ENCODE assay signal across 19 cellular contexts in the genomic region with DNA sequence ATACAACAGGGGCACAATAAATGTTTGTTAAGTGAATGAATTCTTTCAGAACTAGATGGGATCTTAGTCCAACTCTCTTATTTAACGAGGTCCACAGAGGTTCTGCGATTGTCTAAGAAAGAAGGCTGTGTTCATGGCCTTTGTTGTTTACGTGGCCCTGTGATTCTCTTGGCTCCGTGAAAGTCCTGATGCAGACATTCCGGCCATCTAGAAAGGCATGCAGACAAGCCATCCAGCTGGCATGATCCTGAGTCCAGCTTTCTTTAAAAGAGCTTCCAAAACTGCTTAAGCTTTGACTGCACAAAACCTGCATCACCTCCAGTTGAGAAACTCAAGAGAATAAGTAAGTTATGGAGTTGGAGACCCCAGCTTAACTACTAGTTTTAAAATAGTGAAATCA. TPM values are rescaled to one million over a fixed set of nuclear protein-coding genes. Genes with fewer than 3 reads are reported as not detected.
DNase-seq lines count a peak whose midpoint lies in the region; ATAC-seq and TF ChIP-seq lines count a peak whose summit lies in the region.
"Had no signal": no experiment of that assay in that cellular context is flagged by ENCODE, and none has a peak within 500 bp of the region (broad histone marks: within the 10 kb centered on the region; RNA-seq: fewer than 3 reads in every experiment).

No MANE protein-coding gene starts in this region.

- ATAC-seq in gastroesophageal sphincter (peak; percentile 66), gastrocnemius medialis (peak in 1 of 2 donors; percentile 46), GM18907 (IDR thresholded peaks at IDR 0.05; ENCODE audit: unreplicated experiment) (no peak)
- ATAC-seq: activated CD8-positive, alpha-beta T cell treated with anti-CD3 and anti-CD28 coated beads, Interleukin-2, amount 10 ng/mL, durations not matched to agents 7 days and 5 days; activated T-cell treated with anti-CD3 and anti-CD28 coated beads, Interleukin-2, amount 50 U/mL, for 72 hours; GM12878; stimulated activated memory B cell treated with anti-CD40 and anti-IgM and Interleukin-4, amounts not matched to agents 10 μg/mL and 1 μg/mL and 100 μg/mL, for 72 hours had no signal

- in situ Hi-C loops in gastrocnemius medialis (cut with MboI; ENCODE audit: low sequenced_read_pairs in 4 of 4) = no loop called here

- no peak overlapping the region for H3K9ac ChIP-seq in MM.1S (ENCODE audit: low read length)

- H4K20me1 ChIP-seq in MM.1S (ENCODE audit: insufficient read depth, low read length) = no peaks in the 10 kb centered on the region

- H3K79me2 ChIP-seq in MM.1S (ENCODE audit: low read length) = no peaks in the 10 kb centered on the region

- H3K4me3 ChIP-seq in gastroesophageal sphincter = no peak overlapping the region
- H3K4me3 ChIP-seq in gastrocnemius medialis = no peak overlapping the region
- H3K4me3 ChIP-seq in MM.1S (ENCODE audit: low read length) = no peak overlapping the region
- H3K4me3 ChIP-seq: GM12878 had no signal

- CTCF ChIA-PET in RWPE1 (lab: Yijun Ruan, JAX) = no interaction called here

- TF ChIP-seq POLR2A in gastroesophageal sphincter (IDR thresholded peaks at IDR 0.05) = no peak
- TF ChIP-seq POLR2A in gastrocnemius medialis (IDR thresholded peaks at IDR 0.05) = no peak

- WGBS in gastroesophageal sphincter (ENCODE audit: low coverage in 1 of 2), 2 donors = 42 to 60% methylated on average over 2 to 5 of the region's 5 CpGs

- POLR2A ChIA-PET in RWPE1 (lab: Yijun Ruan, JAX; ENCODE audit: low non-redundant PET) = no interaction called here

- no peak overlapping the region for H2AFZ ChIP-seq in MM.1S (ENCODE audit: low read length)

- DNase-seq in AG08396 (ENCODE audit: low spot score) = peak; percentile 31
- DNase-seq in RWPE1 (ENCODE audit: low spot score) = no peak
- DNase-seq in gastrocnemius medialis = peak in 1 of 2 donors; percentile 44
- no peak for DNase-seq in DMS53 treated with DMSO at 0.1 percent for 48 hours (lab: John Stamatoyannopoulos, UW; ENCODE audit: unreplicated experiment)
- DNase-seq in MM.1S = no peak
- no peak for DNase-seq in effector CD4-positive, alpha-beta T cell
- DNase-seq: activated B cell treated with CpG ODN at 0.5 μM for 24 hours; activated CD8-positive, alpha-beta T cell treated with anti-CD3 and anti-CD28 coated beads, Interleukin-2, amount 10 ng/mL, durations not matched to agents 7 days and 5 days; activated T-cell treated with anti-CD3 and anti-CD28 coated beads, Interleukin-2, amount 50 U/mL, for 72 hours; glutamatergic neuron; immature natural killer cell; midbrain; NCI-H1417 treated with DMSO at 0.1 percent for 48 hours; stimulated activated CD4-positive, alpha-beta T cell treated with anti-CD3 and anti-CD28 coated beads, Interleukin-12 subunit alpha, Interleukin-12 subunit beta, amount 100 ng/mL, for 4 hours had no signal

- H3K4me1 ChIP-seq in gastroesophageal sphincter (peaks cover 33 to 82% (median 34%) of the 10 kb centered on the region in 3 donors), gastrocnemius medialis (peaks cover 48 to 51% of the 10 kb centered on the region in 2 donors), MM.1S (ENCODE audit: low read length) (no peaks in the 10 kb centered on the region)

- no peak overlapping the region for H3K4me2 ChIP-seq in MM.1S (ENCODE audit: low read depth, low read length)

- TF ChIP-seq EP300 in gastroesophageal sphincter (IDR thresholded peaks at IDR 0.05) = no peak

- TF ChIP-seq CTCF in RWPE1 (conservative IDR thresholded peaks at IDR 0.05; ENCODE audit: low read depth) (no peak), gastroesophageal sphincter (IDR thresholded peaks at IDR 0.05) (no peak), gastrocnemius medialis (IDR thresholded peaks at IDR 0.05 in 4 of 5, conservative IDR thresholded peaks at IDR 0.05 in 1 of 5) (no peak), MM.1S (IDR thresholded peaks at IDR 0.05; ENCODE audit: low read length) (no peak)

- H3K9me3 ChIP-seq in gastroesophageal sphincter = no peaks in the 10 kb centered on the region
- no peaks in the 10 kb centered on the region for H3K9me3 ChIP-seq in gastrocnemius medialis
- no peaks in the 10 kb centered on the region for H3K9me3 ChIP-seq in MM.1S (replicated peaks; ENCODE audit: insufficient read depth, low read length)
- H3K9me3 ChIP-seq: neutrophil had no signal

- intact Hi-C loops in gastrocnemius medialis (cut with DNase I; ENCODE audit: low total_unique reads) = no loop called here

- H3K27ac ChIP-seq in RWPE1 (peak overlapping the region; percentile 81), gastroesophageal sphincter (peak overlapping the region; percentile 81 to 86 (median 82)), gastrocnemius medialis (peak overlapping the region; percentile 57 to 76 (median 74)), MM.1S (ENCODE audit: low read length) (no peak overlapping the region)
- H3K27ac ChIP-seq: neutrophil had no signal

- no peaks in the 10 kb centered on the region for H3K9me2 ChIP-seq in MM.1S (replicated peaks; ENCODE audit: insufficient read depth, low read length)

- no peaks in the 10 kb centered on the region for H3F3A ChIP-seq in MM.1S (ENCODE audit: insufficient read depth, low read length)

- no peaks in the 10 kb centered on the region for H3K36me3 ChIP-seq in gastroesophageal sphincter
- no peaks in the 10 kb centered on the region for H3K36me3 ChIP-seq in gastrocnemius medialis
- no peaks in the 10 kb centered on the region for H3K36me3 ChIP-seq in MM.1S (replicated peaks; ENCODE audit: insufficient read depth, low read length)
- H3K36me3 ChIP-seq: neutrophil had no signal

- no peaks in the 10 kb centered on the region for H3K27me3 ChIP-seq in gastroesophageal sphincter
- no peaks in the 10 kb centered on the region for H3K27me3 ChIP-seq in gastrocnemius medialis
- no peaks in the 10 kb centered on the region for H3K27me3 ChIP-seq in MM.1S (replicated peaks; ENCODE audit: insufficient read depth, low read length)
- H3K27me3 ChIP-seq: neutrophil had no signal

RNA-seq across cellular contexts. Expression of gene EGFR, which starts 26.0 kb away (rescaled TPM):
- total RNA-seq in gastroesophageal sphincter = 100 to 1,000 TPM in 3 of 4 donors, 10 to 100 TPM in 1; 85.7 to 126 (median 111) TPM
- 10 to 100 TPM; 28.0 to 34.8 (median 29.4) TPM for total RNA-seq in gastrocnemius medialis
- total RNA-seq: activated B cell treated with CpG ODN at 0.5 μM for 24 hours; activated CD8-positive, alpha-beta T cell treated with anti-CD3 and anti-CD28 coated beads, Interleukin-2, amount 10 ng/mL, durations not matched to agents 7 days and 5 days had no signal
